8 cellular contexts compared by ENCODE assay signal in genomic region chr12:124551268-124552144, GRCh38. TPM values are rescaled to one million over a fixed set of nuclear protein-coding genes. Genes with fewer than 3 reads are reported as not detected.
DNase-seq lines count a peak whose midpoint lies in the region; ATAC-seq and TF ChIP-seq lines count a peak whose summit lies in the region.

No MANE protein-coding gene starts in this region.

- H3K4me3 Mint-ChIP-seq in activated CD8-positive, alpha-beta T cell treated with anti-CD3 and anti-CD28 coated beads for 36 hours, result no peak overlapping the region
- H3K4me3 Mint-ChIP-seq in activated CD8-positive, alpha-beta T cell treated with anti-CD3 and anti-CD28 coated beads, Interleukin-2, amount 10 ng/mL, durations not matched to agents 7 days and 5 days, result no peak overlapping the region
- H3K4me3 Mint-ChIP-seq in effector memory CD8-positive, alpha-beta T cell, result no peak overlapping the region
- peak overlapping the region; percentile 63 to 77 (median 71) for H3K4me3 Mint-ChIP-seq in nephron

- CTCF ChIA-PET in activated CD8-positive, alpha-beta T cell treated with anti-CD3 and anti-CD28 coated beads for 36 hours (lab: Charles Lee), result interaction anchor here (2.0 to 3.4 kb wide), 2 partner anchors 214 to 215 kb away, joined by 8 to 11 read pairs; no protein-coding TSS in a partner anchor
- CTCF ChIA-PET in activated CD8-positive, alpha-beta T cell treated with anti-CD3 and anti-CD28 coated beads, Interleukin-2, amount 10 ng/mL, durations not matched to agents 7 days and 5 days (lab: Charles Lee), result interaction anchor here (0.6 to 1.5 kb wide), 3 partner anchors 35 to 214 kb away, joined by 3 read pairs; no protein-coding TSS in a partner anchor

- POLR2A ChIA-PET in activated CD8-positive, alpha-beta T cell treated with anti-CD3 and anti-CD28 coated beads for 36 hours (lab: Charles Lee), result interaction anchor here (0.8 to 2.7 kb wide), 2 partner anchors 14 to 15 kb away, joined by 3 to 11 read pairs; partner anchors contain the start of gene NCOR2
- POLR2A ChIA-PET in activated CD8-positive, alpha-beta T cell treated with anti-CD3 and anti-CD28 coated beads, Interleukin-2, amount 10 ng/mL, durations not matched to agents 7 days and 5 days (lab: Charles Lee), result no interaction called here

- peaks cover 78% of the 10 kb centered on the region for H3K4me1 Mint-ChIP-seq in activated CD8-positive, alpha-beta T cell treated with anti-CD3 and anti-CD28 coated beads for 36 hours (ENCODE audit: low read depth)
- peaks cover 48% of the 10 kb centered on the region for H3K4me1 Mint-ChIP-seq in activated CD8-positive, alpha-beta T cell treated with anti-CD3 and anti-CD28 coated beads, Interleukin-2, amount 10 ng/mL, durations not matched to agents 7 days and 5 days (ENCODE audit: low read depth)
- H3K4me1 Mint-ChIP-seq in effector memory CD8-positive, alpha-beta T cell (ENCODE audit: low read depth in 2 of 2), result peaks cover 47 to 53% of the 10 kb centered on the region in 2 donors
- H3K4me1 Mint-ChIP-seq in nephron, result peaks cover 69% of the 10 kb centered on the region

- intact Hi-C loops in activated CD8-positive, alpha-beta T cell treated with anti-CD3 and anti-CD28 coated beads for 36 hours (cut with micrococcal nuclease), result loop anchor here (10.0 kb wide), 1 partner anchor 213 kb away; no protein-coding TSS in a partner anchor

- peaks cover 6% of the 10 kb centered on the region for H3K36me3 Mint-ChIP-seq in activated CD8-positive, alpha-beta T cell treated with anti-CD3 and anti-CD28 coated beads for 36 hours (ENCODE audit: low read depth)
- no peaks in the 10 kb centered on the region for H3K36me3 Mint-ChIP-seq in activated CD8-positive, alpha-beta T cell treated with anti-CD3 and anti-CD28 coated beads, Interleukin-2, amount 10 ng/mL, durations not matched to agents 7 days and 5 days (ENCODE audit: low read depth)
- peaks cover 14% of the 10 kb centered on the region for H3K36me3 Mint-ChIP-seq in effector memory CD8-positive, alpha-beta T cell (ENCODE audit: insufficient read depth)
- no peaks in the 10 kb centered on the region for H3K36me3 Mint-ChIP-seq in nephron (ENCODE audit: low read depth)

- no peaks in the 10 kb centered on the region for H3K27me3 Mint-ChIP-seq in activated CD8-positive, alpha-beta T cell treated with anti-CD3 and anti-CD28 coated beads for 36 hours
- no peaks in the 10 kb centered on the region for H3K27me3 Mint-ChIP-seq in activated CD8-positive, alpha-beta T cell treated with anti-CD3 and anti-CD28 coated beads, Interleukin-2, amount 10 ng/mL, durations not matched to agents 7 days and 5 days (ENCODE audit: low read depth)
- H3K27me3 Mint-ChIP-seq in effector memory CD8-positive, alpha-beta T cell, result no peaks in the 10 kb centered on the region
- no peaks in the 10 kb centered on the region for H3K27me3 Mint-ChIP-seq in nephron (ENCODE audit: low read depth)

- H3K9me3 Mint-ChIP-seq in activated CD8-positive, alpha-beta T cell treated with anti-CD3 and anti-CD28 coated beads for 36 hours, result no peaks in the 10 kb centered on the region
- no peaks in the 10 kb centered on the region for H3K9me3 Mint-ChIP-seq in activated CD8-positive, alpha-beta T cell treated with anti-CD3 and anti-CD28 coated beads, Interleukin-2, amount 10 ng/mL, durations not matched to agents 7 days and 5 days (ENCODE audit: insufficient read depth)
- no peaks in the 10 kb centered on the region for H3K9me3 Mint-ChIP-seq in effector memory CD8-positive, alpha-beta T cell
- H3K9me3 Mint-ChIP-seq in nephron, result no peaks in the 10 kb centered on the region

- TF ChIP-seq CTCF in activated CD8-positive, alpha-beta T cell treated with anti-CD3 and anti-CD28 coated beads for 36 hours (IDR thresholded peaks at IDR 0.05), result no peak
- TF ChIP-seq CTCF in nephron (IDR thresholded peaks at IDR 0.05; ENCODE audit: unreplicated experiment in 3 of 3), result no peak

- no peak for ATAC-seq in activated CD8-positive, alpha-beta T cell treated with anti-CD3 and anti-CD28 coated beads for 36 hours
- ATAC-seq in activated CD8-positive, alpha-beta T cell treated with anti-CD3 and anti-CD28 coated beads, Interleukin-2, amount 10 ng/mL, durations not matched to agents 7 days and 5 days, result no peak
- ATAC-seq in effector memory CD8-positive, alpha-beta T cell (replicated peaks), result no peak
- ATAC-seq in GM19455 (IDR thresholded peaks at IDR 0.05; ENCODE audit: unreplicated experiment), result no peak
- ATAC-seq in HG03342 (IDR thresholded peaks at IDR 0.05; ENCODE audit: unreplicated experiment), result no peak

- DNase-seq in activated CD8-positive, alpha-beta T cell treated with anti-CD3 and anti-CD28 coated beads for 36 hours, result peak; percentile 20
- DNase-seq in activated CD8-positive, alpha-beta T cell treated with anti-CD3 and anti-CD28 coated beads, Interleukin-2, amount 10 ng/mL, durations not matched to agents 7 days and 5 days, result no peak
- DNase-seq in NOMO-1 (lab: John Stamatoyannopoulos, UW; ENCODE audit: unreplicated experiment in 2 of 2) (peak; percentile 62 to 66), activated gamma-delta T cell (lab: John Stamatoyannopoulos, UW) (no peak)
- no peak for DNase-seq in effector memory CD8-positive, alpha-beta T cell

- H3K27ac Mint-ChIP-seq in activated CD8-positive, alpha-beta T cell treated with anti-CD3 and anti-CD28 coated beads for 36 hours, result no peak overlapping the region
- H3K27ac Mint-ChIP-seq in activated CD8-positive, alpha-beta T cell treated with anti-CD3 and anti-CD28 coated beads, Interleukin-2, amount 10 ng/mL, durations not matched to agents 7 days and 5 days, result no peak overlapping the region
- H3K27ac Mint-ChIP-seq in effector memory CD8-positive, alpha-beta T cell, result peak overlapping the region; percentile 19 to 89
- H3K27ac Mint-ChIP-seq in nephron, result peak overlapping the region; percentile 93 to 98 (median 95)

RNA-seq across cellular contexts. Expression of gene NCOR2, which starts 15.9 kb away (rescaled TPM):
- total RNA-seq in activated CD8-positive, alpha-beta T cell treated with anti-CD3 and anti-CD28 coated beads for 36 hours, result 100 to 1,000 TPM; 105 to 110 TPM
- 10 to 100 TPM; 92.9 to 99.9 TPM for total RNA-seq in activated CD8-positive, alpha-beta T cell treated with anti-CD3 and anti-CD28 coated beads, Interleukin-2, amount 10 ng/mL, durations not matched to agents 7 days and 5 days

Comparison
In these comparisons a context has a peak if more than half of its experiments do, and no peak if none do; other contexts are left out.
1. DNase-seq: peak in activated CD8-positive, alpha-beta T cell treated with anti-CD3 and anti-CD28 coated beads for 36 hours (single experiment) and NOMO-1 (2 of 2); none in activated CD8-positive, alpha-beta T cell treated with anti-CD3 and anti-CD28 coated beads, Interleukin-2, amount 10 ng/mL, durations not matched to agents 7 days and 5 days (single experiment), effector memory CD8-positive, alpha-beta T cell (0 of 3) and activated gamma-delta T cell (single experiment).
2. H3K27ac Mint-ChIP-seq: peak in effector memory CD8-positive, alpha-beta T cell (2 of 2) and nephron (3 of 3); none in activated CD8-positive, alpha-beta T cell treated with anti-CD3 and anti-CD28 coated beads for 36 hours (single experiment) and activated CD8-positive, alpha-beta T cell treated with anti-CD3 and anti-CD28 coated beads, Interleukin-2, amount 10 ng/mL, durations not matched to agents 7 days and 5 days (single experiment).
3. H3K4me3 Mint-ChIP-seq: peak in nephron (3 of 3); none in activated CD8-positive, alpha-beta T cell treated with anti-CD3 and anti-CD28 coated beads for 36 hours (single experiment), activated CD8-positive, alpha-beta T cell treated with anti-CD3 and anti-CD28 coated beads, Interleukin-2, amount 10 ng/mL, durations not matched to agents 7 days and 5 days (single experiment) and effector memory CD8-positive, alpha-beta T cell (0 of 2).